In the genomic region with DNA sequence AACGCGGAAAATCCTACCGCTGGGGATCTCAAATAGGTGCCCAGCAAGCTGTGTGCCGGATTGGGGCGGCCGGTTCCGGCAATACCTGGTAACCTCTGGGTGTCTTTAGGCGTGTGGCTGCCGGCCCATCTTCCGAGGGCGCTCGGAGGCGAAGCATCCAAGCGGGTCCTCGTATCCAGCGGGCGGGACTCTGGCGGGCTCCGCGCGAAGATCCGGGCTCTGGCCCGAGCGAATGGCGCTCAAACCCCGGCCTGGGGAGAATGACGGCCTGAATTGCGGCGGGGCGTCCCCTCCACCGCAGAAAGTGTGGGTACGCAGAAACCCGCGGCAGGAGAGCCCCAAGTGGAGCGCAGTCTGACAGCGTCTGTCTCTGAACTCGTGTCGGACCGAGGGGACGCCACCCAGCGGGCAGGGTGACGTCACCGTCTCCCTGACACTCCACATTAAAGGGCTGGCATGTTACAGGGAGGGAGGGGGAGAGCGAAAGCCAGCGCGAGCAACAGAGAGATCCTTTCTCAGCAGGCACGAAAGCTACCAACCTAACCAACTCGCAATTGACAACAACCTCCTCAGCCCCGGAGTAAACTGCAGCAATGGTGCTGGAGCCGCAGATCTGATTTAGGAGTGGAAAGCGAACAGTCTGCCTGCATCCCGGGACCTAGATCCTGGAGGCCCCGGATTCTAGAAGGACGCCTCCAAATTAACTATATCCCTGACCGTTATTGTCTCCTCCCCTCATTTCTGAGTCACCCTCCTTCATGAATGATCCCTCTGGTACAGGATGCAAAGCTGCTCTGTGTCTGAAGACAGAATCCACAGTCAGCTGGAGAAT, we compare ENCODE assay signal across 1 cellular context.
A peak's percentile ranks its signal among the peaks of the same experiment; 100 is the strongest.
TF ChIP-seq lines count a peak whose summit lies in the region.

A gene with protein sequence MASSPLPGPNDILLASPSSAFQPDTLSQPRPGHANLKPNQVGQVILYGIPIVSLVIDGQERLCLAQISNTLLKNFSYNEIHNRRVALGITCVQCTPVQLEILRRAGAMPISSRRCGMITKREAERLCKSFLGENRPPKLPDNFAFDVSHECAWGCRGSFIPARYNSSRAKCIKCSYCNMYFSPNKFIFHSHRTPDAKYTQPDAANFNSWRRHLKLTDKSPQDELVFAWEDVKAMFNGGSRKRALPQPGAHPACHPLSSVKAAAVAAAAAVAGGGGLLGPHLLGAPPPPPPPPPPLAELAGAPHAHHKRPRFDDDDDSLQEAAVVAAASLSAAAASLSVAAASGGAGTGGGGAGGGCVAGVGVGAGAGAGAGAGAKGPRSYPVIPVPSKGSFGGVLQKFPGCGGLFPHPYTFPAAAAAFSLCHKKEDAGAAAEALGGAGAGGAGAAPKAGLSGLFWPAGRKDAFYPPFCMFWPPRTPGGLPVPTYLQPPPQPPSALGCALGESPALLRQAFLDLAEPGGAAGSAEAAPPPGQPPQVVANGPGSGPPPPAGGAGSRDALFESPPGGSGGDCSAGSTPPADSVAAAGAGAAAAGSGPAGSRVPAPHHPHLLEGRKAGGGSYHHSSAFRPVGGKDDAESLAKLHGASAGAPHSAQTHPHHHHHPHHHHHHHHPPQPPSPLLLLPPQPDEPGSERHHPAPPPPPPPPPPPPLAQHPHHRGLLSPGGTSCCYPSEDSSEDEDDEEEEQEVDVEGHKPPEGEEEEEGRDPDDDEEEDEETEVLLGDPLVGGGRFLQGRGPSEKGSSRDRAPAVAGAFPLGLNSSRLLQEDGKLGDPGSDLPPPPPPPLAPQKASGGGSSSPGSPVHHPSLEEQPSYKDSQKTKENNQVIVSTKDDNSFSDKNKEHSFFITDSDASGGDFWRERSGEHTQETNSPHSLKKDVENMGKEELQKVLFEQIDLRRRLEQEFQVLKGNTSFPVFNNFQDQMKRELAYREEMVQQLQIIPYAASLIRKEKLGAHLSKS (minus strand): TSS at position 372 of the 832 bp plus-strand sequence. CDS start 2,477 bp downstream, outside the sequence.

TF ChIP-seq in HepG2, 621 proteins besides CTCF, POLR2A, EP300 and RAD21:
- TF ChIP-seq CREB1 (IDR thresholded peaks at IDR 0.05) (peak; percentile 92), CREB1 (CRISPR knock-in tag; IDR thresholded peaks at IDR 0.05) (no peak), ZNF282 (IDR thresholded peaks at IDR 0.05; ENCODE audit: partially characterized antibody) (no peak), ZNF234 (CRISPR knock-in tag; conservative IDR thresholded peaks at IDR 0.05) (no peak), ZFY (CRISPR knock-in tag; IDR thresholded peaks at IDR 0.05) (no peak), ATF7 (IDR thresholded peaks at IDR 0.05) (peak; percentile 90), ATF7 (CRISPR knock-in tag; IDR thresholded peaks at IDR 0.05) (no peak), ZNF772 (CRISPR knock-in tag; IDR thresholded peaks at IDR 0.05) (no peak), RBFOX2 (IDR thresholded peaks at IDR 0.05; ENCODE audit: low read depth, low read length) (no peak), ZZZ3 (CRISPR knock-in tag; IDR thresholded peaks at IDR 0.05; ENCODE audit: borderline replicate concordance) (no peak), CREM (IDR thresholded peaks at IDR 0.05) (no peak), CREM (CRISPR knock-in tag; IDR thresholded peaks at IDR 0.05) (no peak), ESRRA (CRISPR knock-in tag; IDR thresholded peaks at IDR 0.05; ENCODE audit: low read depth) (no peak), XRCC5 (optimal IDR thresholded peaks at IDR 0.05; ENCODE audit: low read length) (no peak)
- TF ChIP-seq, protein P1, sequence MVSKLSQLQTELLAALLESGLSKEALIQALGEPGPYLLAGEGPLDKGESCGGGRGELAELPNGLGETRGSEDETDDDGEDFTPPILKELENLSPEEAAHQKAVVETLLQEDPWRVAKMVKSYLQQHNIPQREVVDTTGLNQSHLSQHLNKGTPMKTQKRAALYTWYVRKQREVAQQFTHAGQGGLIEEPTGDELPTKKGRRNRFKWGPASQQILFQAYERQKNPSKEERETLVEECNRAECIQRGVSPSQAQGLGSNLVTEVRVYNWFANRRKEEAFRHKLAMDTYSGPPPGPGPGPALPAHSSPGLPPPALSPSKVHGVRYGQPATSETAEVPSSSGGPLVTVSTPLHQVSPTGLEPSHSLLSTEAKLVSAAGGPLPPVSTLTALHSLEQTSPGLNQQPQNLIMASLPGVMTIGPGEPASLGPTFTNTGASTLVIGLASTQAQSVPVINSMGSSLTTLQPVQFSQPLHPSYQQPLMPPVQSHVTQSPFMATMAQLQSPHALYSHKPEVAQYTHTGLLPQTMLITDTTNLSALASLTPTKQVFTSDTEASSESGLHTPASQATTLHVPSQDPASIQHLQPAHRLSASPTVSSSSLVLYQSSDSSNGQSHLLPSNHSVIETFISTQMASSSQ (IDR thresholded peaks at IDR 0.05; ENCODE audit: low read depth) = no peak
- TF ChIP-seq, protein P1 (CRISPR knock-in tag; IDR thresholded peaks at IDR 0.05; ENCODE audit: borderline replicate concordance) = no peak
- TF ChIP-seq, protein P2, sequence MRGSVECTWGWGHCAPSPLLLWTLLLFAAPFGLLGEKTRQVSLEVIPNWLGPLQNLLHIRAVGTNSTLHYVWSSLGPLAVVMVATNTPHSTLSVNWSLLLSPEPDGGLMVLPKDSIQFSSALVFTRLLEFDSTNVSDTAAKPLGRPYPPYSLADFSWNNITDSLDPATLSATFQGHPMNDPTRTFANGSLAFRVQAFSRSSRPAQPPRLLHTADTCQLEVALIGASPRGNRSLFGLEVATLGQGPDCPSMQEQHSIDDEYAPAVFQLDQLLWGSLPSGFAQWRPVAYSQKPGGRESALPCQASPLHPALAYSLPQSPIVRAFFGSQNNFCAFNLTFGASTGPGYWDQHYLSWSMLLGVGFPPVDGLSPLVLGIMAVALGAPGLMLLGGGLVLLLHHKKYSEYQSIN (CRISPR knock-in tag; IDR thresholded peaks at IDR 0.05; ENCODE audit: borderline replicate concordance) = no peak
- TF ChIP-seq, protein P3, sequence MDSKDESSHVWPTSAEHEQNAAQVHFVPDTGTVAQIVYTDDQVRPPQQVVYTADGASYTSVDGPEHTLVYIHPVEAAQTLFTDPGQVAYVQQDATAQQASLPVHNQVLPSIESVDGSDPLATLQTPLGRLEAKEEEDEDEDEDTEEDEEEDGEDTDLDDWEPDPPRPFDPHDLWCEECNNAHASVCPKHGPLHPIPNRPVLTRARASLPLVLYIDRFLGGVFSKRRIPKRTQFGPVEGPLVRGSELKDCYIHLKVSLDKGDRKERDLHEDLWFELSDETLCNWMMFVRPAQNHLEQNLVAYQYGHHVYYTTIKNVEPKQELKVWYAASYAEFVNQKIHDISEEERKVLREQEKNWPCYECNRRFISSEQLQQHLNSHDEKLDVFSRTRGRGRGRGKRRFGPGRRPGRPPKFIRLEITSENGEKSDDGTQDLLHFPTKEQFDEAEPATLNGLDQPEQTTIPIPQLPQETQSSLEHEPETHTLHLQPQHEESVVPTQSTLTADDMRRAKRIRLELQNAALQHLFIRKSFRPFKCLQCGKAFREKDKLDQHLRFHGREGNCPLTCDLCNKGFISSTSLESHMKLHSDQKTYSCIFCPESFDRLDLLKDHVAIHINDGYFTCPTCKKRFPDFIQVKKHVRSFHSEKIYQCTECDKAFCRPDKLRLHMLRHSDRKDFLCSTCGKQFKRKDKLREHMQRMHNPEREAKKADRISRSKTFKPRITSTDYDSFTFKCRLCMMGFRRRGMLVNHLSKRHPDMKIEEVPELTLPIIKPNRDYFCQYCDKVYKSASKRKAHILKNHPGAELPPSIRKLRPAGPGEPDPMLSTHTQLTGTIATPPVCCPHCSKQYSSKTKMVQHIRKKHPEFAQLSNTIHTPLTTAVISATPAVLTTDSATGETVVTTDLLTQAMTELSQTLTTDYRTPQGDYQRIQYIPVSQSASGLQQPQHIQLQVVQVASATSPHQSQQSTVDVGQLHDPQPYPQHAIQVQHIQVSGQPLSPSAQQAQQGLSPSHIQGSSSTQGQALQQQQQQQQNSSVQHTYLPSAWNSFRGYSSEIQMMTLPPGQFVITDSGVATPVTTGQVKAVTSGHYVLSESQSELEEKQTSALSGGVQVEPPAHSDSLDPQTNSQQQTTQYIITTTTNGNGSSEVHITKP (CRISPR knock-in tag; IDR thresholded peaks at IDR 0.05; ENCODE audit: low read depth) = no peak
